30 cellular contexts compared by ENCODE assay signal in genomic region chr18:28068208-28068607, GRCh38.
"Had no signal": no experiment of that assay in that cellular context is flagged by ENCODE, and none has a peak within 500 bp of the region (broad histone marks: within the 10 kb centered on the region; RNA-seq: fewer than 3 reads in every experiment).

No MANE protein-coding gene starts in this region.

- H3K4me3 ChIP-seq: ascending aorta, gastrocnemius medialis, hepatocyte, lower lobe of right lung, right atrium auricular region, tibial nerve had no signal

- H3K27me3 Mint-ChIP-seq: activated naive CD4-positive, alpha-beta T cell treated with anti-CD3 and anti-CD28 coated beads, Interleukin-2, amount 10 ng/mL, durations not matched to agents 7 days and 5 days; activated naive CD8-positive, alpha-beta T cell treated with anti-CD3 and anti-CD28 coated beads, Interleukin-2, amount 10 ng/mL, durations not matched to agents 7 days and 5 days had no signal

- ATAC-seq: gastrocnemius medialis, left colon, lower lobe of right lung had no signal

- H3K4me1 Mint-ChIP-seq: activated naive CD4-positive, alpha-beta T cell treated with anti-CD3 and anti-CD28 coated beads, Interleukin-2, amount 10 ng/mL, durations not matched to agents 7 days and 5 days; activated naive CD8-positive, alpha-beta T cell treated with anti-CD3 and anti-CD28 coated beads, Interleukin-2, amount 10 ng/mL, durations not matched to agents 7 days and 5 days had no signal

- H3K9ac ChIP-seq: parathyroid adenoma, SK-N-SH had no signal

- H3K27me3 ChIP-seq: ascending aorta, brain microvascular endothelial cell, gastrocnemius medialis, hepatocyte, right atrium auricular region, tibial nerve had no signal

- H3K9me3 ChIP-seq: ascending aorta, gastrocnemius medialis, lower lobe of right lung, right atrium auricular region, SK-N-SH, tibial nerve had no signal

- H3K4me3 Mint-ChIP-seq: activated naive CD4-positive, alpha-beta T cell treated with anti-CD3 and anti-CD28 coated beads, Interleukin-2, amount 10 ng/mL, durations not matched to agents 7 days and 5 days; activated naive CD8-positive, alpha-beta T cell treated with anti-CD3 and anti-CD28 coated beads, Interleukin-2, amount 10 ng/mL, durations not matched to agents 7 days and 5 days; nephron progenitor cell; T-helper 1 cell treated with Interleukin-12 subunit alpha and Interleukin-12 subunit beta and Interleukin-4 antibody, amounts not matched to agents 30 μg/mL and 1 μg/mL, for 36 hours had no signal

- DNase-seq: activated CD4-positive, alpha-beta T cell treated with anti-CD3 and anti-CD28 coated beads for 4 hours; activated CD4-positive, alpha-beta T cell treated with anti-CD3 and anti-CD28 coated beads, Interleukin-2, amount 50 U/mL, for 48 hours; activated CD8-positive, alpha-beta memory T cell treated with anti-CD3 and anti-CD28 coated beads for 24 hours; activated effector memory CD4-positive, alpha-beta T cell treated with anti-CD3 and anti-CD28 coated beads, Interleukin-2, amount 50 U/mL, for 16 hours; activated naive CD4-positive, alpha-beta T cell treated with anti-CD3 and anti-CD28 coated beads, Interleukin-2, amount 10 ng/mL, durations not matched to agents 7 days and 5 days; activated naive CD8-positive, alpha-beta T cell treated with anti-CD3 and anti-CD28 coated beads, Interleukin-2, amount 10 ng/mL, durations not matched to agents 7 days and 5 days; brain microvascular endothelial cell; central memory CD4-positive, alpha-beta T cell; dermis blood vessel endothelial cell; effector CD4-positive, alpha-beta T cell; gastrocnemius medialis; glutamatergic neuron; left colon; lower lobe of right lung; mesendoderm; nephron progenitor cell; nucleus accumbens; SK-N-SH; stimulated activated CD4-positive, alpha-beta T cell treated with anti-CD3 and anti-CD28 coated beads, Interleukin-2, amount 100 ng/mL, for 48 hours; stimulated activated naive CD4-positive, alpha-beta T cell treated with Interleukin-2 at 50 U/mL for 16 hours; SW 1271; T-helper 9 cell had no signal

- H2AFZ ChIP-seq: hepatocyte, parathyroid adenoma had no signal

- H3K27ac Mint-ChIP-seq: activated naive CD4-positive, alpha-beta T cell treated with anti-CD3 and anti-CD28 coated beads, Interleukin-2, amount 10 ng/mL, durations not matched to agents 7 days and 5 days; activated naive CD8-positive, alpha-beta T cell treated with anti-CD3 and anti-CD28 coated beads, Interleukin-2, amount 10 ng/mL, durations not matched to agents 7 days and 5 days; nephron progenitor cell; T-helper 1 cell treated with Interleukin-12 subunit alpha and Interleukin-12 subunit beta and Interleukin-4 antibody, amounts not matched to agents 30 μg/mL and 1 μg/mL, for 36 hours had no signal

- H3K79me2 ChIP-seq: parathyroid adenoma had no signal

- H3K4me2 ChIP-seq: hepatocyte, SK-N-SH had no signal

- H3K36me3 Mint-ChIP-seq: activated naive CD4-positive, alpha-beta T cell treated with anti-CD3 and anti-CD28 coated beads, Interleukin-2, amount 10 ng/mL, durations not matched to agents 7 days and 5 days; activated naive CD8-positive, alpha-beta T cell treated with anti-CD3 and anti-CD28 coated beads, Interleukin-2, amount 10 ng/mL, durations not matched to agents 7 days and 5 days had no signal

- H3K4me1 ChIP-seq: ascending aorta, gastrocnemius medialis, lower lobe of right lung, tibial nerve had no signal

- H3K36me3 ChIP-seq: ascending aorta, brain microvascular endothelial cell, gastrocnemius medialis, lower lobe of right lung, right atrium auricular region, tibial nerve had no signal

- H3K27ac ChIP-seq: ascending aorta, brain microvascular endothelial cell, epithelial cell of prostate, gastrocnemius medialis, hepatocyte, lower lobe of right lung, parathyroid adenoma, tibial nerve, VCaP had no signal
